14 cellular contexts compared by ENCODE assay signal in the genomic region with DNA sequence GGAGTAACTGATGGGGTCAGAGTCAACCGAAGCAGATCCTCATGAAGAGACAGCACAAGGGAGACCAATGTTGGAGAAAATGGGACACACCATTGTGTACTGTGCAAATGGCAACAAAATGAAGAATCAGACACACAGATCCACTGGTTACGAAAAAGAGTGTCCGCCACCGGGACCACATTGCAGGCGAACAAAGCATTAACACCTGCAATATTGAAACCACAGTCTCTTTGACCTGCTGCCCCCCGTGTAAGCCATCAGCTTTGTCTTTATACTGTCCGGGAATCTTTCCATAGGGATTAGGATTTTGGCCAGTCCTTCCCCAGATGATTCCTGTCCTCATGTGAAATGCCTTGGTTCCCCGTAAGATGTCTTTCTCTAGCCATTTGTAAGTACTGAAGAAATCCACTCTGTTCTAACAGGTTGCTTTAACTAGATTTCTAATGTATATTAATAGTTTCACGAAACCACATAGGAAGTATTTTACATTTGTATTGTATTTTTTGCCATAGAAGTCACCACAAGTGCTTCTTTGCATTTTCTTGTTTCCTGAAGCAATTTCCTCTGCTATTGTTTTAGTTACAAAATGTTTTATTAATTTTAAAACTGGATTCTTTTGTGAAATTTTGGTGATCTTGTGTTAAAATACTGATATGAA.
DNase-seq lines count a peak whose midpoint lies in the region; ATAC-seq and TF ChIP-seq lines count a peak whose summit lies in the region.
"Had no signal": no experiment of that assay in that cellular context is flagged by ENCODE, and none has a peak within 500 bp of the region (broad histone marks: within the 10 kb centered on the region; RNA-seq: fewer than 3 reads in every experiment).

No MANE protein-coding gene starts in this region.

- no peaks in the 10 kb centered on the region for H3K36me3 ChIP-seq in MM.1S (replicated peaks; ENCODE audit: insufficient read depth, low read length)
- H3K36me3 ChIP-seq in brain microvascular endothelial cell (replicated peaks) = no peaks in the 10 kb centered on the region
- no peaks in the 10 kb centered on the region for H3K36me3 ChIP-seq in aorta (ENCODE audit: control insufficient read depth in 1 of 2, insufficient read depth in 2 of 2, low read length in 1 of 2)
- H3K36me3 ChIP-seq: upper lobe of right lung had no signal

- no peaks in the 10 kb centered on the region for H3K9me2 ChIP-seq in MM.1S (replicated peaks; ENCODE audit: insufficient read depth, low read length)

- H4K20me1 ChIP-seq in MM.1S (ENCODE audit: insufficient read depth, low read length) = no peaks in the 10 kb centered on the region

- in situ Hi-C loops in brain microvascular endothelial cell (cut with HindIII; ENCODE audit: low pct_ligation_motif_present, low sequenced_read_pairs) = no loop called here

- no peak for TF ChIP-seq CTCF in GM20000 (IDR thresholded peaks at IDR 0.05; ENCODE audit: extremely low read depth, missing control alignments)
- TF ChIP-seq CTCF in MM.1S (IDR thresholded peaks at IDR 0.05; ENCODE audit: low read length) = no peak
- TF ChIP-seq CTCF in brain microvascular endothelial cell (IDR thresholded peaks at IDR 0.05; ENCODE audit: low read depth, low read length, missing control alignments) = no peak

- ATAC-seq in GM18502 (IDR thresholded peaks at IDR 0.05; ENCODE audit: poor library complexity, unreplicated experiment) = peak; percentile 69
- ATAC-seq in HG02870 (IDR thresholded peaks at IDR 0.05; ENCODE audit: unreplicated experiment) = peak; percentile 65
- ATAC-seq in aorta (ENCODE audit: low FRiP score) = no peak
- ATAC-seq: left colon, upper lobe of right lung had no signal

- intact Hi-C loops in aorta (cut with DNase I) = loop anchor here in 1 of 2 donors (10.0 kb wide), 1 partner anchor 434 kb away; no protein-coding TSS in a partner anchor

- H3K27ac ChIP-seq in MM.1S (ENCODE audit: low read length) (peak overlapping the region; percentile 96), brain microvascular endothelial cell (no peak overlapping the region), aorta (ENCODE audit: low read depth in 1 of 2, low read length in 2 of 2) (no peak overlapping the region)
- H3K27ac ChIP-seq: skin epidermis, upper lobe of right lung had no signal

- H3K9ac ChIP-seq in MM.1S (ENCODE audit: low read length) = peak overlapping the region; percentile 73

- DNase-seq in GM20000 (ENCODE audit: low spot score) (peak; percentile 23), MM.1S (peak; percentile 85), activated T-cell treated with anti-CD3 and anti-CD28 coated beads for 4 hours (no peak), brain microvascular endothelial cell (no peak), aorta (no peak), dedifferentiated amniotic fluid mesenchymal stem cell (ENCODE audit: extremely low spot score) (no peak)
- DNase-seq: activated CD4-positive, CD25-positive, alpha-beta regulatory T cell; activated T-cell treated with anti-CD3 and anti-CD28 coated beads, Interleukin-2, amount 50 U/mL, for 48 hours; left colon; SHP77; upper lobe of right lung had no signal

- H3K27me3 ChIP-seq in MM.1S (replicated peaks; ENCODE audit: insufficient read depth, low read length) = no peaks in the 10 kb centered on the region
- H3K27me3 ChIP-seq in brain microvascular endothelial cell (replicated peaks) = no peaks in the 10 kb centered on the region
- no peaks in the 10 kb centered on the region for H3K27me3 ChIP-seq in aorta (ENCODE audit: control insufficient read depth in 1 of 2, insufficient read depth in 2 of 2, low read length in 1 of 2)
- H3K27me3 ChIP-seq: upper lobe of right lung had no signal

- peak overlapping the region; percentile 60 for H3K4me2 ChIP-seq in MM.1S (ENCODE audit: low read depth, low read length)

- no peaks in the 10 kb centered on the region for H3K79me2 ChIP-seq in MM.1S (ENCODE audit: low read length)

- H2AFZ ChIP-seq in MM.1S (ENCODE audit: low read length) = peak overlapping the region; percentile 31; the same call in 1 of the 2 replicates

- H3K4me1 ChIP-seq in MM.1S (ENCODE audit: low read length) (peaks cover 36% of the 10 kb centered on the region), aorta (ENCODE audit: control insufficient read depth in 1 of 2, insufficient read depth in 2 of 2, low read length in 2 of 2) (no peaks in the 10 kb centered on the region)
- H3K4me1 ChIP-seq: upper lobe of right lung had no signal

- H3K9me3 ChIP-seq in MM.1S (replicated peaks; ENCODE audit: insufficient read depth, low read length) = no peaks in the 10 kb centered on the region
- peaks cover 2% of the 10 kb centered on the region for H3K9me3 ChIP-seq in aorta (ENCODE audit: control insufficient read depth, low read length)
- H3K9me3 ChIP-seq: upper lobe of right lung had no signal

- H3K4me3 ChIP-seq in MM.1S (ENCODE audit: low read length) (peak overlapping the region; percentile 42), brain microvascular endothelial cell (ENCODE audit: low read depth, low read length) (no peak overlapping the region), aorta (ENCODE audit: low read length in 2 of 2) (no peak overlapping the region)
- H3K4me3 ChIP-seq: skin epidermis, upper lobe of right lung had no signal

- H3F3A ChIP-seq in MM.1S (ENCODE audit: insufficient read depth, low read length) = peaks cover 33% of the 10 kb centered on the region

- WGBS in aorta, 2 donors = 90 to 93% methylated on average over 9 of the region's 9 CpGs

Comparison
In these comparisons a context has a peak if more than half of its experiments do, and no peak if none do; other contexts are left out.
1. DNase-seq: peak in GM20000 (single experiment) and MM.1S (single experiment); none in activated T-cell treated with anti-CD3 and anti-CD28 coated beads for 4 hours (single experiment), brain microvascular endothelial cell (single experiment), aorta (0 of 2) and dedifferentiated amniotic fluid mesenchymal stem cell (single experiment).